ENCODE assay signal across 1 cellular context in genomic region chr17:75205793-75206163, GRCh38.
TF ChIP-seq lines count a peak whose summit lies in the region.

No MANE protein-coding gene starts in this region.

TF ChIP-seq in K562, 482 proteins besides CTCF, POLR2A, EP300 and RAD21 (continued from another document):
- TF ChIP-seq MGA (IDR thresholded peaks at IDR 0.05) (no peak), PHF8 (IDR thresholded peaks at IDR 0.05; ENCODE audit: borderline replicate concordance, low read length) (no peak), ARID4B (CRISPR knock-in tag; IDR thresholded peaks at IDR 0.05) (peak; percentile 37; the same call in 1 of the 2 replicates), EHMT2 (IDR thresholded peaks at IDR 0.05) (no peak), ZNF232 (CRISPR knock-in tag; IDR thresholded peaks at IDR 0.05) (no peak), MIER1 (IDR thresholded peaks at IDR 0.05; ENCODE audit: low read depth) (no peak), SOX6 (IDR thresholded peaks at IDR 0.05) (no peak), SRSF7 (optimal IDR thresholded peaks at IDR 0.05; ENCODE audit: low read depth, low read length) (no peak)
